In the genomic region with DNA sequence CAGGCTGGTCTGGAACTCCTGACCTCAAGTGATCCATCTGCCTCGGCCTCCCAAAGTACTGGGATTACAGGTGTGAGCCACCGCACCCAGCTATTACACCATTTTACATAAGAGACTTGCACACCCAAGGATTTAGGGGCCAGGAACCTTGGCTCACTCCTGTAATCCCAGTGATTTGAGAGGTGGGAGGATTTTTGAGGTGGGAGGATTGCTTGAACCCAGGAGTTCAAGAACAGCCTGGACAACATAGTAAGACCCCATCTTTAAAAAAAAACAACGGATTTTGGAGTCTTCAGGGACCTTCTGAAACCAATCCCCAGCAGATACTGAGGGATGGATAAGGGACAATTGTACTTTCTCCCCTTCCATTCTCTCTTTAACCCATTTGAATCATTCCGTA, we compare ENCODE assay signal across 20 cellular contexts. TPM values are rescaled to one million over a fixed set of nuclear protein-coding genes. Genes with fewer than 3 reads are reported as not detected.
A peak's percentile ranks its signal among the peaks of the same experiment; 100 is the strongest.
DNase-seq lines count a peak whose midpoint lies in the region; ATAC-seq, FAIRE-seq and TF ChIP-seq lines count a peak whose summit lies in the region.
"Had no signal": no experiment of that assay in that cellular context is flagged by ENCODE, and none has a peak within 500 bp of the region (broad histone marks: within the 10 kb centered on the region; RNA-seq: fewer than 3 reads in every experiment).

No MANE protein-coding gene starts in this region.

- TF ChIP-seq CTCF in OCI-LY1 (IDR thresholded peaks at IDR 0.05; ENCODE audit: low read length) (no peak), K562 (IDR thresholded peaks at IDR 0.05 in 2 of 3, conservative IDR thresholded peaks at IDR 0.05 in 1 of 3; ENCODE audit: insufficient read depth in 2 of 3, low read depth in 1 of 3, low read length in 3 of 3) (no peak), mesothelial cell of epicardium (IDR thresholded peaks at IDR 0.05; ENCODE audit: unreplicated experiment) (no peak), lower leg skin (IDR thresholded peaks at IDR 0.05) (no peak)

- no peak overlapping the region for H3K4me3 Mint-ChIP-seq in mesothelial cell of epicardium
- H3K4me3 Mint-ChIP-seq: CD4-positive, CD25-positive, alpha-beta regulatory T cell; CD8-positive, alpha-beta memory T cell had no signal

- H3K27me3 Mint-ChIP-seq in mesothelial cell of epicardium (ENCODE audit: low read depth): no peaks in the 10 kb centered on the region

- no peaks in the 10 kb centered on the region for H3K36me3 Mint-ChIP-seq in mesothelial cell of epicardium
- H3K36me3 Mint-ChIP-seq: CD4-positive, CD25-positive, alpha-beta regulatory T cell; CD8-positive, alpha-beta memory T cell had no signal

- TF ChIP-seq RAD21 in K562 (CRISPR knock-in tag; conservative IDR thresholded peaks at IDR 0.05 in 1 of 2, IDR thresholded peaks at IDR 0.05 in 1 of 2): no peak

- H3F3A ChIP-seq in GM23248 (ENCODE audit: insufficient read depth): no peaks in the 10 kb centered on the region; the same call in 1 of the 2 replicates
- no peaks in the 10 kb centered on the region for H3F3A ChIP-seq in OCI-LY1 (ENCODE audit: insufficient read depth, low read length)

- H3K9me3 ChIP-seq in GM23248 (ENCODE audit: low read depth) (no peaks in the 10 kb centered on the region), OCI-LY1 (ENCODE audit: low read length) (no peaks in the 10 kb centered on the region), K562 (replicated peaks; ENCODE audit: control insufficient read depth, insufficient read depth, low read depth, low read length) (no peaks in the 10 kb centered on the region)
- H3K9me3 ChIP-seq: BE2C, HAP-1 had no signal

- peaks cover 9% of the 10 kb centered on the region; the same call in 1 of the 2 replicates for H3K4me1 ChIP-seq in GM23248 (ENCODE audit: insufficient read depth)
- H3K4me1 ChIP-seq in OCI-LY1 (ENCODE audit: insufficient read depth, low read length, severe bottlenecking): peaks cover 49% of the 10 kb centered on the region
- peaks cover 24 to 35% of the 10 kb centered on the region in 2 experiments for H3K4me1 ChIP-seq in K562 (replicated peaks in 1 of 2; ENCODE audit: control insufficient read depth in 2 of 2, insufficient read depth in 2 of 2, low read length in 2 of 2)

- peak overlapping the region; percentile 4 for H3K4me2 ChIP-seq in GM23248 (ENCODE audit: unreplicated experiment)
- H3K4me2 ChIP-seq in OCI-LY1 (ENCODE audit: low read length): no peak overlapping the region
- no peak overlapping the region for H3K4me2 ChIP-seq in K562 (ENCODE audit: insufficient read depth, low read length)

- H3K27ac Mint-ChIP-seq in mesothelial cell of epicardium: peak overlapping the region; percentile 80
- H3K27ac Mint-ChIP-seq: CD8-positive, alpha-beta memory T cell had no signal

- BruUV-seq in K562 (replicated peaks; lab: Mats Ljungman, UMichigan): no TSS peak

- H3K9ac ChIP-seq in GM23248 (no peak overlapping the region), OCI-LY1 (ENCODE audit: low read length) (no peak overlapping the region), K562 (ENCODE audit: insufficient read depth in 1 of 2, low read depth in 2 of 2, low read length in 2 of 2) (no peak overlapping the region)

- no peaks in the 10 kb centered on the region for H3K9me2 ChIP-seq in GM23248 (ENCODE audit: insufficient read depth)
- no peaks in the 10 kb centered on the region for H3K9me2 ChIP-seq in OCI-LY1 (ENCODE audit: low read depth, low read length)

- H4K20me1 ChIP-seq in GM23248 (ENCODE audit: insufficient read depth) (no peaks in the 10 kb centered on the region), OCI-LY1 (ENCODE audit: insufficient read depth, low read length) (no peaks in the 10 kb centered on the region), K562 (replicated peaks; ENCODE audit: control insufficient read depth, insufficient read depth, low read length) (no peaks in the 10 kb centered on the region)

- H3K27me3 ChIP-seq in GM23248 (replicated peaks; ENCODE audit: insufficient read depth) (no peaks in the 10 kb centered on the region), OCI-LY1 (ENCODE audit: insufficient read depth, low read length) (no peaks in the 10 kb centered on the region), K562 (ENCODE audit: control insufficient read depth in 2 of 2, insufficient read depth in 2 of 2, low read length in 2 of 2) (no peaks in the 10 kb centered on the region)
- H3K27me3 ChIP-seq: BE2C had no signal

- H3K9me3 Mint-ChIP-seq in mesothelial cell of epicardium: no peaks in the 10 kb centered on the region
- H3K9me3 Mint-ChIP-seq: CD4-positive, CD25-positive, alpha-beta regulatory T cell; CD8-positive, alpha-beta memory T cell had no signal

- peaks cover 28% of the 10 kb centered on the region for H3K4me1 Mint-ChIP-seq in mesothelial cell of epicardium

- H2AFZ ChIP-seq in GM23248: peak overlapping the region; percentile 30; the same call in 1 of the 2 replicates
- no peak overlapping the region for H2AFZ ChIP-seq in OCI-LY1 (ENCODE audit: low read length)
- peak overlapping the region; percentile 78 for H2AFZ ChIP-seq in K562 (ENCODE audit: low read depth, low read length)

- 89 to 94% methylated on average over 4 of the region's 4 CpGs for WGBS in GM23248 (ENCODE audit: low coverage in 1 of 2, low lambda C conversion rate in 2 of 2, missing lambda C conversion rate in 2 of 2), 2 experiments
- WGBS in K562 (ENCODE audit: insufficient coverage, low coverage, missing lambda C conversion rate): 87% methylated on average over 4 of the region's 4 CpGs
- 89 to 94% methylated on average over 4 of the region's 4 CpGs for WGBS in lower leg skin, 2 donors

- TF ChIP-seq POLR2A in K562 (conservative IDR thresholded peaks at IDR 0.05) (no peak), lower leg skin (IDR thresholded peaks at IDR 0.05) (no peak)

- no peak for FAIRE-seq in K562 (lab: Jason Lieb, UNC)
- FAIRE-seq: G401.6, GM12891, GM18507 had no signal

- POLR2A ChIA-PET in K562 (lab: Yijun Ruan, JAX): interaction anchor here (1.0 to 1.4 kb wide), 3 partner anchors 13 to 42 kb away, joined by 3 to 4 read pairs (median 3); no protein-coding TSS in a partner anchor

- in situ Hi-C loops in GM23248 (cut with MboI): no loop called here
- in situ Hi-C loops in K562 (cut with MboI): no loop called here

- intact Hi-C loops in K562 (cut with micrococcal nuclease): no loop called here
- intact Hi-C loops in lower leg skin (cut with DNase I; ENCODE audit: low total_unique reads): no loop called here

- ATAC-seq in K562 (no peak), GM19395 (IDR thresholded peaks at IDR 0.05; ENCODE audit: unreplicated experiment) (no peak), GM19397 (IDR thresholded peaks at IDR 0.05; ENCODE audit: unreplicated experiment) (no peak)

- no peak for TF ChIP-seq EP300 in K562 (IDR thresholded peaks at IDR 0.05; ENCODE audit: low read length)

- CTCF ChIA-PET in K562 (lab: Yijun Ruan, JAX; ENCODE audit: low intra/inter-chr PET ratio): no interaction called here

- DNase-seq in GM23248 (no peak), K562 (ENCODE audit: extremely low read depth in 1 of 4, low spot score in 3 of 4) (no peak), mesothelial cell of epicardium (ENCODE audit: low spot score in 2 of 2, unreplicated experiment in 2 of 2) (no peak), lower leg skin (ENCODE audit: low spot score in 2 of 2) (no peak), NCI-H187 treated with DMSO at 0.1 percent for 48 hours (lab: John Stamatoyannopoulos, UW) (no peak)
- DNase-seq: BE2C; C1 segment of cervical spinal cord; CD4-positive, CD25-positive, alpha-beta regulatory T cell; CD8-positive, alpha-beta memory T cell; COR-L47; DMS 273 treated with DMSO at 0.1 percent for 48 hours; KBM-7 had no signal

- H3K9me1 ChIP-seq in K562 (ENCODE audit: control insufficient read depth, insufficient read depth, low read length): no peaks in the 10 kb centered on the region

- H3K79me2 ChIP-seq in GM23248 (ENCODE audit: insufficient read depth): no peaks in the 10 kb centered on the region
- no peaks in the 10 kb centered on the region for H3K79me2 ChIP-seq in OCI-LY1 (ENCODE audit: insufficient read depth, low read length)
- H3K79me2 ChIP-seq in K562 (ENCODE audit: control insufficient read depth, insufficient read depth, low read length): no peaks in the 10 kb centered on the region

- H3K4me3 ChIP-seq in GM23248: no peak overlapping the region
- H3K4me3 ChIP-seq in OCI-LY1 (ENCODE audit: low read depth, low read length, poor library complexity, severe bottlenecking): no peak overlapping the region
- H3K4me3 ChIP-seq in K562: no peak overlapping the region
- no peak overlapping the region for H3K4me3 ChIP-seq in lower leg skin (ENCODE audit: low read depth, poor library complexity, severe bottlenecking)
- H3K4me3 ChIP-seq: HAP-1 had no signal

- H3K36me3 ChIP-seq in GM23248 (ENCODE audit: low read depth): no peaks in the 10 kb centered on the region
- no peaks in the 10 kb centered on the region for H3K36me3 ChIP-seq in OCI-LY1 (ENCODE audit: insufficient read depth, low read length)
- no peaks in the 10 kb centered on the region for H3K36me3 ChIP-seq in K562 (ENCODE audit: control insufficient read depth, insufficient read depth, low read length)
- H3K36me3 ChIP-seq: BE2C, HAP-1 had no signal

- H3K27ac ChIP-seq in GM23248 (no peak overlapping the region), OCI-LY1 (ENCODE audit: low read depth, low read length, poor library complexity, severe bottlenecking) (peak overlapping the region; percentile 88), K562 (ENCODE audit: extremely low read depth, low read depth, low read length) (no peak overlapping the region)
- H3K27ac ChIP-seq: HL-60 had no signal

RNA-seq across cellular contexts. Expression of a gene that starts 55.3 kb away (rescaled TPM):
- 12.6 and 15.5 TPM in 2 replicates for total RNA-seq in GM23248 (2014; rRNA removed; shearing (Covaris generic))
- polyA plus RNA-seq in GM23248 (2016; fragmentation: Nextera tagmentation; extraction: Ambion mirVana): 10.8 and 12.0 TPM in 2 replicates
- total RNA-seq in K562 (2011; cell fraction: chromatin; rRNA removed; ENCODE audit: low replicate concordance): 217 and 312 TPM in 2 replicates
- 221 and 239 TPM in 2 replicates for total RNA-seq in K562 (2011; cell fraction: nucleolus; rRNA removed)
- 299 and 384 TPM in 2 replicates for total RNA-seq in K562 (2011; cell fraction: nucleoplasm; rRNA removed)
- total RNA-seq in K562 (2014; rRNA removed): 169 and 190 TPM in 2 replicates
- 175 and 193 TPM in 2 replicates for total RNA-seq in K562 (2014; rRNA removed; fragmentation: Illumina TruSeq; extraction: Trizol)
- total RNA-seq in K562 (2015; rRNA removed; fragmentation: Illumina TruSeq; extraction: Trizol): 211 and 212 TPM in 2 replicates
- 358 and 364 TPM in 2 replicates for total RNA-seq in K562 (2021)
- polyA plus RNA-seq in K562 (2011; rRNA removed): 296 and 429 TPM in 2 replicates
- polyA plus RNA-seq in K562 (2011; cell fraction: cytosol; rRNA removed): 314 and 336 TPM in 2 replicates
- 653 and 742 TPM in 2 replicates for polyA plus RNA-seq in K562 (2011; cell fraction: nucleus; rRNA removed)
- polyA plus RNA-seq in K562 (2012): 412 and 745 TPM in 2 replicates
- 574 and 789 TPM in 2 replicates for polyA plus RNA-seq in K562 (2014; fragmentation: Illumina TruSeq; extraction: Trizol)
- 10 to 100 TPM; 19.0 to 62.4 TPM for polyA plus RNA-seq in K562 (2014; fragmentation: Nextera tagmentation; extraction: Ambion mirVana)
- 235 and 249 TPM in 2 replicates for polyA plus RNA-seq in K562 (2014; rRNA removed)
- 158 and 187 TPM in 2 replicates for polyA minus RNA-seq in K562 (2011; rRNA and poly(A)+ RNA removed)
- 162 and 207 TPM in 2 replicates for polyA minus RNA-seq in K562 (2011; cell fraction: cytosol; rRNA and poly(A)+ RNA removed)
- 177 and 202 TPM in 2 replicates for polyA minus RNA-seq in K562 (2011; cell fraction: nucleus; rRNA and poly(A)+ RNA removed)
- 26.2 to 30.3 TPM (median 28.6 TPM) in 3 replicates for total RNA-seq in mesothelial cell of epicardium
- 100 to 1,000 TPM; 136 to 173 (median 150) TPM for total RNA-seq in lower leg skin
